15 cellular contexts compared by ENCODE assay signal in the genomic region with DNA sequence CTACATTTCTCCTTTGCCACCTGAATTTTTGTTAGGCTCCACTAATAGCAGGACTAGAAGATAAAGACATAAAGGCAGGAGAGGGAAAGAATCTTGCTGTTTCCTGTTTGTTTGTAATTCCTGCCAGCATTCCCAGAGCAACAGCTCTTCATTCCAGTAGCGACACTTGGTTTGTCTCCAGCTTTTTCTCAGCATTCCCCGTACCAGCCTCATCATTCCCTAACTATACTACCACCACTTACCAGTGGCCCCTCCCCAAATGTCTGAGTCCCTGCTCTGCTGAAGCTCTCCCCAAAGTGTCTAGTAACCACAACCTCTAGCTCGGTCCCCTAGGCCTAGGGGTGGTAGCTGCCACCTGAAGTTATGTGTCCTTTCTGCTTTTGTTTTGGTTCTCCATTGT. TPM values are rescaled to one million over a fixed set of nuclear protein-coding genes. Genes with fewer than 3 reads are reported as not detected.
A peak's percentile ranks its signal among the peaks of the same experiment; 100 is the strongest.
DNase-seq lines count a peak whose midpoint lies in the region; TF ChIP-seq lines count a peak whose summit lies in the region.
"Had no signal": no experiment of that assay in that cellular context is flagged by ENCODE, and none has a peak within 500 bp of the region (broad histone marks: within the 10 kb centered on the region; RNA-seq: fewer than 3 reads in every experiment).

No MANE protein-coding gene starts in this region.

- H3K27ac ChIP-seq in HUES48 (ENCODE audit: low read depth, low read length), result peak overlapping the region; percentile 9
- H3K27ac ChIP-seq in mesodermal cell (ENCODE audit: low read depth, low read length, severe bottlenecking), result peak overlapping the region; percentile 52
- no peak overlapping the region for H3K27ac ChIP-seq in OCI-LY7 (ENCODE audit: low read depth, low read length, poor library complexity, severe bottlenecking)
- H3K27ac ChIP-seq: C4-2B, HL-60 had no signal

- H3K4me1 Mint-ChIP-seq in endothelial cell (ENCODE audit: unreplicated experiment), result peaks cover 11% of the 10 kb centered on the region
- no peaks in the 10 kb centered on the region for H3K4me1 Mint-ChIP-seq in activated T-helper 1 cell treated with anti-CD3 and anti-CD28 coated beads, Interleukin-12 subunit alpha, Interleukin-12 subunit beta, Interleukin-2, Interleukin-4 antibody, amounts not matched to agents 30 ng/mL and 10 ng/mL and 1 ng/mL, durations not matched to agents 14 hours and 24 hours and 36 hours (ENCODE audit: low read depth)

- intact Hi-C loops in OCI-LY7 (cut with micrococcal nuclease; ENCODE audit: unreplicated experiment), result no loop called here
- intact Hi-C loops in activated T-helper 1 cell treated with anti-CD3 and anti-CD28 coated beads, Interleukin-12 subunit alpha, Interleukin-12 subunit beta, Interleukin-2, Interleukin-4 antibody, amounts not matched to agents 30 ng/mL and 10 ng/mL and 1 ng/mL, durations not matched to agents 14 hours and 24 hours and 36 hours (cut with micrococcal nuclease), result no loop called here

- no peak overlapping the region for H3K4me2 ChIP-seq in OCI-LY7 (ENCODE audit: low read length)

- no peak overlapping the region for H2AFZ ChIP-seq in OCI-LY7 (ENCODE audit: low read length)

- H3K36me3 Mint-ChIP-seq in endothelial cell (ENCODE audit: low read depth, unreplicated experiment), result peaks cover 6% of the 10 kb centered on the region
- H3K36me3 Mint-ChIP-seq in activated T-helper 1 cell treated with anti-CD3 and anti-CD28 coated beads, Interleukin-12 subunit alpha, Interleukin-12 subunit beta, Interleukin-2, Interleukin-4 antibody, amounts not matched to agents 30 ng/mL and 10 ng/mL and 1 ng/mL, durations not matched to agents 14 hours and 24 hours and 36 hours (ENCODE audit: low read depth), result peaks cover 5% of the 10 kb centered on the region

- POLR2A ChIA-PET in OCI-LY7 (lab: Charles Lee), result interaction anchor here (0.5 to 1.1 kb wide), 2 partner anchors 17 to 49 kb away, joined by 3 read pairs; no protein-coding TSS in a partner anchor

- no peak overlapping the region for H3K4me3 Mint-ChIP-seq in endothelial cell (ENCODE audit: unreplicated experiment)
- no peak overlapping the region for H3K4me3 Mint-ChIP-seq in activated T-helper 1 cell treated with anti-CD3 and anti-CD28 coated beads, Interleukin-12 subunit alpha, Interleukin-12 subunit beta, Interleukin-2, Interleukin-4 antibody, amounts not matched to agents 30 ng/mL and 10 ng/mL and 1 ng/mL, durations not matched to agents 14 hours and 24 hours and 36 hours

- CTCF ChIA-PET in OCI-LY7 (lab: Charles Lee; ENCODE audit: unreplicated experiment), result no interaction called here

- no peaks in the 10 kb centered on the region for H3K27me3 Mint-ChIP-seq in endothelial cell (ENCODE audit: unreplicated experiment)
- H3K27me3 Mint-ChIP-seq in activated T-helper 1 cell treated with anti-CD3 and anti-CD28 coated beads, Interleukin-12 subunit alpha, Interleukin-12 subunit beta, Interleukin-2, Interleukin-4 antibody, amounts not matched to agents 30 ng/mL and 10 ng/mL and 1 ng/mL, durations not matched to agents 14 hours and 24 hours and 36 hours (ENCODE audit: insufficient read depth), result no peaks in the 10 kb centered on the region

- BruUV-seq in OCI-LY7 (replicated peaks; lab: Mats Ljungman, UMichigan), result no TSS peak

- 69 to 73% methylated on average over 2 of the region's 3 CpGs for WGBS in mesodermal cell (ENCODE audit: insufficient coverage in 2 of 2), 2 experiments

- H4K20me1 ChIP-seq in OCI-LY7 (ENCODE audit: insufficient read depth, low read length), result no peaks in the 10 kb centered on the region

- DNase-seq in AG10803 (ENCODE audit: low read depth), result peak; percentile 28
- no peak for DNase-seq in endothelial cell (ENCODE audit: low spot score)
- DNase-seq in OCI-LY7 (ENCODE audit: low spot score), result no peak
- no peak for DNase-seq in activated T-helper 1 cell treated with anti-CD3 and anti-CD28 coated beads, Interleukin-12 subunit alpha, Interleukin-12 subunit beta, Interleukin-2, Interleukin-4 antibody, amounts not matched to agents 30 ng/mL and 10 ng/mL and 1 ng/mL, durations not matched to agents 14 hours and 24 hours and 36 hours (ENCODE audit: low spot score)
- no peak for DNase-seq in DMS53 (lab: John Stamatoyannopoulos, UW)
- DNase-seq in SK-N-DZ (ENCODE audit: low spot score), result no peak
- DNase-seq: DMS153, NCI-H1417, NCI-H187 treated with DMSO at 0.1 percent for 48 hours, NCI-H526 treated with DMSO at 0.1 percent for 48 hours, SHP77 treated with DMSO at 0.1 percent for 48 hours had no signal

- no peaks in the 10 kb centered on the region for H3K27me3 ChIP-seq in HUES48 (ENCODE audit: control insufficient read depth, insufficient read depth, low read length)

- peak overlapping the region; percentile 77 for H3K27ac Mint-ChIP-seq in endothelial cell (ENCODE audit: unreplicated experiment)
- no peak overlapping the region for H3K27ac Mint-ChIP-seq in activated T-helper 1 cell treated with anti-CD3 and anti-CD28 coated beads, Interleukin-12 subunit alpha, Interleukin-12 subunit beta, Interleukin-2, Interleukin-4 antibody, amounts not matched to agents 30 ng/mL and 10 ng/mL and 1 ng/mL, durations not matched to agents 14 hours and 24 hours and 36 hours

- no peaks in the 10 kb centered on the region for H3K79me2 ChIP-seq in OCI-LY7 (ENCODE audit: insufficient read depth, low read depth, low read length)

- H3K4me1 ChIP-seq in HUES48 (ENCODE audit: control insufficient read depth, insufficient read depth, low read length) (peaks cover 19% of the 10 kb centered on the region; the same call in 1 of the 2 replicates), mesodermal cell (ENCODE audit: control insufficient read depth, insufficient read depth, low read length, poor library complexity, severe bottlenecking) (peaks cover 11% of the 10 kb centered on the region), OCI-LY7 (ENCODE audit: insufficient read depth, low read length, poor library complexity, severe bottlenecking) (no peaks in the 10 kb centered on the region)

- H3K9me3 ChIP-seq in HUES48 (ENCODE audit: control insufficient read depth, insufficient read depth, low read length) (no peaks in the 10 kb centered on the region), mesodermal cell (ENCODE audit: control insufficient read depth, low read length) (no peaks in the 10 kb centered on the region), OCI-LY7 (ENCODE audit: low read length) (no peaks in the 10 kb centered on the region)

- no peak overlapping the region for H3K9ac ChIP-seq in HUES48 (ENCODE audit: low read depth, low read length)

- no peaks in the 10 kb centered on the region for H3K9me2 ChIP-seq in OCI-LY7 (ENCODE audit: insufficient read depth, low read length)

- H3K36me3 ChIP-seq in HUES48 (ENCODE audit: control insufficient read depth, insufficient read depth, low read length) (peaks cover 9% of the 10 kb centered on the region), mesodermal cell (ENCODE audit: control insufficient read depth, insufficient read depth, low read length) (peaks cover 3% of the 10 kb centered on the region), OCI-LY7 (ENCODE audit: insufficient read depth, low read length) (peaks cover 26% of the 10 kb centered on the region)

- H3K4me3 ChIP-seq in AG10803 (ENCODE audit: low read length) (no peak overlapping the region), HUES48 (ENCODE audit: low read depth, low read length) (no peak overlapping the region), mesodermal cell (ENCODE audit: extremely low read depth, insufficient read depth, low read length, poor library complexity, severe bottlenecking) (no peak overlapping the region), OCI-LY7 (ENCODE audit: low read depth, low read length, poor library complexity, severe bottlenecking) (no peak overlapping the region)

- TF ChIP-seq CTCF in AG10803 (conservative IDR thresholded peaks at IDR 0.05; ENCODE audit: low read length), result no peak
- no peak for TF ChIP-seq CTCF in endothelial cell (IDR thresholded peaks at IDR 0.05; ENCODE audit: unreplicated experiment)
- no peak for TF ChIP-seq CTCF in OCI-LY7 (conservative IDR thresholded peaks at IDR 0.05; ENCODE audit: low read length)

- no peaks in the 10 kb centered on the region for H3K9me3 Mint-ChIP-seq in endothelial cell (ENCODE audit: unreplicated experiment)
- H3K9me3 Mint-ChIP-seq in activated T-helper 1 cell treated with anti-CD3 and anti-CD28 coated beads, Interleukin-12 subunit alpha, Interleukin-12 subunit beta, Interleukin-2, Interleukin-4 antibody, amounts not matched to agents 30 ng/mL and 10 ng/mL and 1 ng/mL, durations not matched to agents 14 hours and 24 hours and 36 hours, result no peaks in the 10 kb centered on the region

RNA-seq across cellular contexts. Expression of a gene that starts 18.6 kb away (rescaled TPM):
- total RNA-seq in endothelial cell (ENCODE audit: unreplicated experiment), result 20.4 TPM
- 37.7 TPM for polyA plus RNA-seq in mesodermal cell (2013, experiment 1 of 2)
- polyA plus RNA-seq in mesodermal cell (2013, experiment 2 of 2), result 58.9 TPM
- total RNA-seq in OCI-LY7 (2014; rRNA removed; shearing (Covaris generic)), result 34.6 and 43.2 TPM in 2 replicates
- total RNA-seq in OCI-LY7 (2022), result 53.2 and 57.4 TPM in 2 replicates
- 36.2 and 39.8 TPM in 2 replicates for total RNA-seq in activated T-helper 1 cell treated with anti-CD3 and anti-CD28 coated beads, Interleukin-12 subunit alpha, Interleukin-12 subunit beta, Interleukin-2, Interleukin-4 antibody, amounts not matched to agents 30 ng/mL and 10 ng/mL and 1 ng/mL, durations not matched to agents 14 hours and 24 hours and 36 hours
- polyA plus RNA-seq in SK-N-DZ (2014; cell fraction: cytosol; rRNA removed), result 71.5 and 81.0 TPM in 2 replicates
- 45.3 and 51.9 TPM in 2 replicates for polyA plus RNA-seq in SK-N-DZ (2014; cell fraction: nucleus; rRNA removed)
